ENCODE assay signal across 16 cellular contexts in genomic region chr21:15564907-15565306, GRCh38.
"Had no signal": no experiment of that assay in that cellular context is flagged by ENCODE, and none has a peak within 500 bp of the region (broad histone marks: within the 10 kb centered on the region; RNA-seq: fewer than 3 reads in every experiment).

No MANE protein-coding gene starts in this region.

- H3K4me1 ChIP-seq: colonic mucosa, heart right ventricle, psoas muscle, right lobe of liver, spleen had no signal

- ATAC-seq: activated CD8-positive, alpha-beta memory T cell treated with anti-CD3 and anti-CD28 coated beads, Interleukin-2, amount 10 ng/mL, durations not matched to agents 7 days and 5 days; esophagus mucosa; heart right ventricle; psoas muscle; right lobe of liver; stimulated activated naive B cell treated with anti-CD40 and anti-IgM and Interleukin-4, amounts not matched to agents 10 μg/mL and 1 μg/mL and 100 μg/mL, for 72 hours; T-cell had no signal

- H3K36me3 ChIP-seq: colonic mucosa, heart right ventricle, right lobe of liver, spleen, thoracic aorta had no signal

- DNase-seq: activated B cell treated with CpG ODN at 0.5 μM for 24 hours; activated CD4-positive, alpha-beta memory T cell treated with anti-CD3 and anti-CD28 coated beads, Interleukin-2, amount 10 ng/mL, durations not matched to agents 7 days and 5 days; activated CD4-positive, alpha-beta T cell treated with anti-CD3 and anti-CD28 coated beads for 48 hours; activated CD8-positive, alpha-beta memory T cell treated with anti-CD3 and anti-CD28 coated beads, Interleukin-2, amount 10 ng/mL, durations not matched to agents 7 days and 5 days; amygdala; colonic mucosa; heart right ventricle; naive B cell; psoas muscle; right lobe of liver; spleen; stimulated activated CD4-positive, alpha-beta T cell treated with anti-CD3 and anti-CD28 coated beads, Interleukin-4, amount 100 ng/mL, for 4 hours; stimulated activated naive B cell treated with anti-CD40 and anti-IgM and Interleukin-4, amounts not matched to agents 10 μg/mL and 1 μg/mL and 100 μg/mL, for 72 hours; T-cell had no signal

- H3K9me3 ChIP-seq: colonic mucosa, psoas muscle, right lobe of liver, spleen, thoracic aorta had no signal

- H3K27ac ChIP-seq: colonic mucosa, heart right ventricle, psoas muscle, right lobe of liver, spleen, thoracic aorta had no signal

- H3K27me3 ChIP-seq: colonic mucosa, heart right ventricle, right lobe of liver, spleen had no signal

- H3K4me3 ChIP-seq: colonic mucosa, heart right ventricle, psoas muscle, right lobe of liver, spleen, thoracic aorta had no signal
